2 cellular contexts compared by ENCODE assay signal in genomic region chr22:39624501-39624821, GRCh38.
TF ChIP-seq lines count a peak whose summit lies in the region.

No MANE protein-coding gene starts in this region.

TF ChIP-seq in A549, 52 proteins besides CTCF, POLR2A, EP300 and RAD21 (continued from another document):
- TF ChIP-seq ELK1 (IDR thresholded peaks at IDR 0.05; ENCODE audit: low read depth, low read length) (no peak), RNF2 (IDR thresholded peaks at IDR 0.05; ENCODE audit: borderline replicate concordance, low read depth) (no peak), HMGXB4 (CRISPR knock-in tag; IDR thresholded peaks at IDR 0.05; ENCODE audit: borderline replicate concordance) (no peak)

TF ChIP-seq in GM23338, 12 proteins besides CTCF, POLR2A, EP300 and RAD21:
- TF ChIP-seq ZNF462 (CRISPR knock-in tag; IDR thresholded peaks at IDR 0.05) = no peak
- no peak for TF ChIP-seq POLR2AphosphoS5 (IDR thresholded peaks at IDR 0.05; ENCODE audit: low read depth)
- TF ChIP-seq ZNF114 (CRISPR knock-in tag; IDR thresholded peaks at IDR 0.05) = no peak
- TF ChIP-seq JUNB (IDR thresholded peaks at IDR 0.05; ENCODE audit: unreplicated experiment) = no peak
- TF ChIP-seq ZNF331 (CRISPR knock-in tag; IDR thresholded peaks at IDR 0.05; ENCODE audit: low read depth) = no peak
- TF ChIP-seq ETS1 (IDR thresholded peaks at IDR 0.05) = no peak
- no peak for TF ChIP-seq REST (IDR thresholded peaks at IDR 0.05; ENCODE audit: unreplicated experiment)
- no peak for TF ChIP-seq NANOG (IDR thresholded peaks at IDR 0.05; ENCODE audit: borderline replicate concordance)
- no peak for TF ChIP-seq EZH2phosphoT487 (IDR thresholded peaks at IDR 0.05; ENCODE audit: unreplicated experiment)
- TF ChIP-seq STAT1 (IDR thresholded peaks at IDR 0.05; ENCODE audit: unreplicated experiment) = no peak
- TF ChIP-seq EZH2 (IDR thresholded peaks at IDR 0.05; ENCODE audit: low read depth, unreplicated experiment) = no peak
- no peak for TF ChIP-seq CREB1 (CRISPR knock-in tag; IDR thresholded peaks at IDR 0.05; ENCODE audit: low read depth)
